28 cellular contexts compared by ENCODE assay signal in genomic region chr6:56156643-56157042, GRCh38.
DNase-seq lines count a peak whose midpoint lies in the region; ATAC-seq, FAIRE-seq and TF ChIP-seq lines count a peak whose summit lies in the region.
"Had no signal": no experiment of that assay in that cellular context is flagged by ENCODE, and none has a peak within 500 bp of the region (broad histone marks: within the 10 kb centered on the region; RNA-seq: fewer than 3 reads in every experiment).

No MANE protein-coding gene starts in this region.

- H3K9me3 Mint-ChIP-seq in WTC11 = peaks cover 34% of the 10 kb centered on the region

- H3K4me1 Mint-ChIP-seq in WTC11 = peaks cover 14% of the 10 kb centered on the region
- H3K4me1 Mint-ChIP-seq: central memory CD8-positive, alpha-beta T cell; naive B cell had no signal

- FAIRE-seq in H54 (lab: Jason Lieb, UNC) = peak; percentile 96
- FAIRE-seq: GM18507 had no signal

- 61% methylated on average over 2 of the region's 2 CpGs for WGBS in hepatocyte (ENCODE audit: low lambda C conversion rate, missing lambda C conversion rate)

- peak; percentile 14 for DNase-seq in A172 (ENCODE audit: low spot score)
- peak; percentile 21 for DNase-seq in H54 (ENCODE audit: insufficient read length, low spot score)
- no peak for DNase-seq in WTC11 (ENCODE audit: low spot score)
- DNase-seq in hepatocyte (ENCODE audit: low spot score) = peak; percentile 8
- DNase-seq in NOMO-1 treated with dmso at 0.1 percent for 144 hours (lab: John Stamatoyannopoulos, UW; ENCODE audit: unreplicated experiment) = no peak
- DNase-seq: activated CD4-positive, CD25-positive, alpha-beta regulatory T cell treated with anti-CD3 and anti-CD28 coated beads, Interleukin-2, amount 50 U/mL, for 72 hours; activated CD8-positive, alpha-beta T cell treated with anti-CD3 and anti-CD28 coated beads, Interleukin-2, amount 10 ng/mL, durations not matched to agents 7 days and 5 days; aorta; BE2C; DMS79 treated with DMSO at 0.1 percent for 48 hours; dorsolateral prefrontal cortex; islet precursor cell; Kasumi-1; left ventricle myocardium superior; naive B cell; NCI-H1694; nucleus accumbens; stimulated activated naive CD8-positive, alpha-beta T cell treated with anti-CD3 and anti-CD28 coated beads, Interleukin-15, Interleukin-2, amounts not matched to agents 100 U/mL and 50 U/mL, for 24 hours; testis; uterus had no signal

- TF ChIP-seq POLR2A in H54 (IDR thresholded peaks at IDR 0.05; ENCODE audit: low read depth, low read length) = no peak

- H3K4me1 ChIP-seq in hepatocyte (ENCODE audit: insufficient read depth) = peaks cover 5% of the 10 kb centered on the region
- H3K4me1 ChIP-seq: BE2C, testis, uterus had no signal

- no peak overlapping the region for H2AFZ ChIP-seq in hepatocyte

- H3K9me2 ChIP-seq in hepatocyte (replicated peaks; ENCODE audit: insufficient read depth) = no peaks in the 10 kb centered on the region

- H3K27ac ChIP-seq in hepatocyte = peak overlapping the region; percentile 16
- H3K27ac ChIP-seq: dorsolateral prefrontal cortex, RWPE1, testis, uterus had no signal

- no peaks in the 10 kb centered on the region for H3K79me2 ChIP-seq in hepatocyte

- no peak overlapping the region for H3K27ac Mint-ChIP-seq in WTC11
- H3K27ac Mint-ChIP-seq: activated CD8-positive, alpha-beta T cell treated with anti-CD3 and anti-CD28 coated beads, Interleukin-2, amount 10 ng/mL, durations not matched to agents 7 days and 5 days; activated naive CD4-positive, alpha-beta T cell treated with anti-CD3 and anti-CD28 coated beads, Interleukin-2, amount 50 U/mL, for 72 hours; activated T-helper 2 cell treated with anti-CD3 and anti-CD28 coated beads, Interferon-gamma antibody, Interleukin-2, Interleukin-4, amounts not matched to agents 10 μg/mL and 5 μg/mL and 100 μg/mL, durations not matched to agents 14 hours and 24 hours and 36 hours had no signal

- H3K27me3 ChIP-seq in hepatocyte = no peaks in the 10 kb centered on the region
- H3K27me3 ChIP-seq: BE2C, dorsolateral prefrontal cortex, testis, uterus had no signal

- CTCF ChIA-PET in WTC11 (lab: Charles Lee) = no interaction called here

- no peaks in the 10 kb centered on the region for H3K36me3 ChIP-seq in hepatocyte (replicated peaks; ENCODE audit: insufficient read depth, low read depth)
- H3K36me3 ChIP-seq: BE2C, uterus had no signal

- no peaks in the 10 kb centered on the region for H3K27me3 Mint-ChIP-seq in WTC11 (ENCODE audit: low read depth)
- H3K27me3 Mint-ChIP-seq: central memory CD8-positive, alpha-beta T cell; naive B cell had no signal

- H3K4me2 ChIP-seq in hepatocyte = peak overlapping the region; percentile 8

- ATAC-seq in WTC11 (no peak), HG02870 (IDR thresholded peaks at IDR 0.05; ENCODE audit: unreplicated experiment) (no peak), GM18870 (IDR thresholded peaks at IDR 0.05; ENCODE audit: unreplicated experiment) (no peak), GM21723 (IDR thresholded peaks at IDR 0.05; ENCODE audit: unreplicated experiment) (no peak)
- ATAC-seq: activated CD8-positive, alpha-beta T cell treated with anti-CD3 and anti-CD28 coated beads, Interleukin-2, amount 10 ng/mL, durations not matched to agents 7 days and 5 days; activated naive CD4-positive, alpha-beta T cell treated with anti-CD3 and anti-CD28 coated beads, Interleukin-2, amount 50 U/mL, for 72 hours; left ventricle myocardium superior; stimulated activated naive CD8-positive, alpha-beta T cell treated with anti-CD3 and anti-CD28 coated beads, Interleukin-15, Interleukin-2, amounts not matched to agents 100 U/mL and 50 U/mL, for 24 hours had no signal

- no peak overlapping the region for H3K4me3 Mint-ChIP-seq in WTC11
- H3K4me3 Mint-ChIP-seq: activated CD8-positive, alpha-beta T cell treated with anti-CD3 and anti-CD28 coated beads, Interleukin-2, amount 10 ng/mL, durations not matched to agents 7 days and 5 days; central memory CD8-positive, alpha-beta T cell; naive B cell had no signal

- H4K20me1 ChIP-seq in hepatocyte (ENCODE audit: insufficient read depth, poor library complexity, severe bottlenecking) = no peaks in the 10 kb centered on the region

- POLR2A ChIA-PET in WTC11 (lab: Charles Lee) = no interaction called here

- peaks cover 29% of the 10 kb centered on the region for H3K36me3 Mint-ChIP-seq in WTC11
- H3K36me3 Mint-ChIP-seq: naive B cell had no signal

- H3K4me3 ChIP-seq in hepatocyte = no peak overlapping the region
- H3K4me3 ChIP-seq: dorsolateral prefrontal cortex, testis, uterus had no signal

- TF ChIP-seq CTCF in WTC11 (IDR thresholded peaks at IDR 0.05) = no peak
- TF ChIP-seq CTCF in hepatocyte (IDR thresholded peaks at IDR 0.05; ENCODE audit: poor library complexity) = no peak

- no peaks in the 10 kb centered on the region for H3K9me3 ChIP-seq in hepatocyte (ENCODE audit: low read depth)
- H3K9me3 ChIP-seq: BE2C, testis, uterus had no signal

TF ChIP-seq in WTC11, 78 proteins besides CTCF, POLR2A, EP300 and RAD21:
- TF ChIP-seq GABPB1 (CRISPR knock-in tag; IDR thresholded peaks at IDR 0.05) = peak; percentile 50; the same call in 1 of the 2 replicates
- no peak for TF ChIP-seq HMGXB4 (CRISPR knock-in tag; IDR thresholded peaks at IDR 0.05)

Comparison
In these comparisons a context has a peak if more than half of its experiments do, and no peak if none do; other contexts are left out.
1. DNase-seq: peak in A172 (single experiment), H54 (single experiment) and hepatocyte (single experiment); none in WTC11 (single experiment) and NOMO-1 treated with dmso at 0.1 percent for 144 hours (single experiment).